Comparison of ENCODE assay signal across 19 cellular contexts in the genomic region with DNA sequence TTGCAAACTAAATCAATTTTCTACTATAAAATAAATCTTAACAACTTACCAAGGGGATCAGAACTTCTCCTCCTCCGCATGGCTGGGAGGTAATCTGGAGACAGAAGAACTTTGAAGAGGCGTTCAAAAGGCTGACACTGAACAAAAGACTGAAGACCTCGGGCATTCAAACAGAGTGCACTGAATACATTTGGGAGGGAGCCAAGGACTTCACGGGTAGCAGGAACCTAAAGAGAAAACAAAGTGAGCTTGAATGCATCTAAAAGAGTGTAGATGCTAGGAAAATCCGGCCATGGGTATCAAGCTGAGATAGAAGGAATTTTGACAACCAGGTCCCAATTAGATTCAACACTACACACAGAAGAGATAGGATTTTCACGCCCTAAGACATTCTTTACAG.
"Had no signal": no experiment of that assay in that cellular context is flagged by ENCODE, and none has a peak within 500 bp of the region (broad histone marks: within the 10 kb centered on the region; RNA-seq: fewer than 3 reads in every experiment).

No MANE protein-coding gene starts in this region.

- H3K9me3 Mint-ChIP-seq: activated CD4-positive, alpha-beta T cell treated with anti-CD3 and anti-CD28 coated beads, Interleukin-2, amount 10 ng/mL, durations not matched to agents 24 days and 14 days; activated CD8-positive, alpha-beta T cell treated with anti-CD3 and anti-CD28 coated beads for 36 hours; activated naive CD4-positive, alpha-beta T cell treated with anti-CD3 and anti-CD28 coated beads, Interleukin-2, amount 50 U/mL, for 72 hours; stimulated activated naive B cell treated with anti-CD40 and anti-IgM and Interleukin-4, amounts not matched to agents 10 μg/mL and 1 μg/mL and 100 μg/mL, for 72 hours had no signal

- H3K27ac Mint-ChIP-seq: activated CD4-positive, alpha-beta T cell treated with anti-CD3 and anti-CD28 coated beads, Interleukin-2, amount 10 ng/mL, durations not matched to agents 24 days and 14 days; activated CD8-positive, alpha-beta T cell treated with anti-CD3 and anti-CD28 coated beads for 36 hours; activated naive CD4-positive, alpha-beta T cell treated with anti-CD3 and anti-CD28 coated beads, Interleukin-2, amount 50 U/mL, for 72 hours; progenitor cell of endocrine pancreas; stimulated activated naive B cell treated with anti-CD40 and anti-IgM and Interleukin-4, amounts not matched to agents 10 μg/mL and 1 μg/mL and 100 μg/mL, for 72 hours had no signal

- H3K4me3 Mint-ChIP-seq: activated CD4-positive, alpha-beta T cell treated with anti-CD3 and anti-CD28 coated beads, Interleukin-2, amount 10 ng/mL, durations not matched to agents 24 days and 14 days; activated CD8-positive, alpha-beta T cell treated with anti-CD3 and anti-CD28 coated beads for 36 hours; stimulated activated naive B cell treated with anti-CD40 and anti-IgM and Interleukin-4, amounts not matched to agents 10 μg/mL and 1 μg/mL and 100 μg/mL, for 72 hours had no signal

- DNase-seq: activated CD4-positive, alpha-beta T cell treated with anti-CD3 and anti-CD28 coated beads, Interleukin-2, amount 10 ng/mL, durations not matched to agents 24 days and 14 days; activated CD4-positive, CD25-positive, alpha-beta regulatory T cell; activated CD8-positive, alpha-beta T cell treated with anti-CD3 and anti-CD28 coated beads for 36 hours; activated gamma-delta T cell; activated T-cell treated with anti-CD3 and anti-CD28 coated beads, Interleukin-2, amount 50 U/mL, for 48 hours; effector CD4-positive, alpha-beta T cell; gastrocnemius medialis; heart left ventricle; kidney; left ventricle myocardium inferior; mammary epithelial cell; stimulated activated naive B cell treated with anti-CD40 and anti-IgM and Interleukin-4, amounts not matched to agents 10 μg/mL and 1 μg/mL and 100 μg/mL, for 72 hours; T-helper 1 cell; T-helper 9 cell; tibial artery had no signal

- H3K27me3 ChIP-seq: gastrocnemius medialis, tibial artery had no signal

- H3K9me3 ChIP-seq: breast epithelium, gastrocnemius medialis, heart left ventricle, left ventricle myocardium inferior, tibial artery had no signal

- H3K36me3 ChIP-seq: breast epithelium had no signal

- H3K27me3 Mint-ChIP-seq: activated CD4-positive, alpha-beta T cell treated with anti-CD3 and anti-CD28 coated beads, Interleukin-2, amount 10 ng/mL, durations not matched to agents 24 days and 14 days; activated CD8-positive, alpha-beta T cell treated with anti-CD3 and anti-CD28 coated beads for 36 hours; progenitor cell of endocrine pancreas had no signal

- H3K4me1 ChIP-seq: breast epithelium, gastrocnemius medialis, heart left ventricle, left ventricle myocardium inferior, tibial artery had no signal

- ATAC-seq: activated CD8-positive, alpha-beta T cell treated with anti-CD3 and anti-CD28 coated beads for 36 hours; activated naive CD4-positive, alpha-beta T cell treated with anti-CD3 and anti-CD28 coated beads, Interleukin-2, amount 50 U/mL, for 72 hours; esophagus mucosa; gastrocnemius medialis; heart left ventricle; stimulated activated naive B cell treated with anti-CD40 and anti-IgM and Interleukin-4, amounts not matched to agents 10 μg/mL and 1 μg/mL and 100 μg/mL, for 72 hours had no signal

- H3K4me3 ChIP-seq: breast epithelium, gastrocnemius medialis, heart left ventricle, left ventricle myocardium inferior, tibial artery had no signal

- H3K27ac ChIP-seq: breast epithelium, gastrocnemius medialis, heart left ventricle, left ventricle myocardium inferior, tibial artery had no signal
